31 cellular contexts compared by ENCODE assay signal in genomic region chr5:168337361-168337760, GRCh38. TPM values are rescaled to one million over a fixed set of nuclear protein-coding genes. Genes with fewer than 3 reads are reported as not detected.
"Had no signal": no experiment of that assay in that cellular context is flagged by ENCODE, and none has a peak within 500 bp of the region (broad histone marks: within the 10 kb centered on the region; RNA-seq: fewer than 3 reads in every experiment).

No MANE protein-coding gene starts in this region.

- H3K27ac Mint-ChIP-seq: activated B cell treated with CpG ODN at 0.5 μM for 24 hours; activated CD4-positive, alpha-beta memory T cell treated with anti-CD3 and anti-CD28 coated beads, Interleukin-2, amount 10 ng/mL, durations not matched to agents 7 days and 5 days; activated CD4-positive, alpha-beta T cell treated with anti-CD3 and anti-CD28 coated beads for 36 hours; activated CD4-positive, alpha-beta T cell treated with anti-CD3 and anti-CD28 coated beads, Interleukin-2, amount 10 ng/mL, durations not matched to agents 7 days and 5 days; activated naive CD4-positive, alpha-beta T cell treated with anti-CD3 and anti-CD28 coated beads, Interleukin-2, amount 10 ng/mL, durations not matched to agents 7 days and 5 days; activated naive CD4-positive, alpha-beta T cell treated with anti-CD3 and anti-CD28 coated beads, Interleukin-2, amount 50 U/mL, for 72 hours; activated naive CD8-positive, alpha-beta T cell treated with anti-CD3 and anti-CD28 coated beads, Interleukin-2, amount 10 ng/mL, durations not matched to agents 7 days and 5 days; activated T-cell treated with anti-CD3 and anti-CD28 coated beads, Interleukin-2, amount 50 U/mL, for 24 hours; activated T-cell treated with anti-CD3 and anti-CD28 coated beads, Interleukin-2, amount 50 U/mL, for 72 hours; T-helper 17 cell; T-helper 2 cell treated with Interferon-gamma antibody and Interleukin-4, amounts not matched to agents 5 μg/mL and 100 μg/mL, for 36 hours had no signal

- H3K36me3 Mint-ChIP-seq: activated naive CD4-positive, alpha-beta T cell treated with anti-CD3 and anti-CD28 coated beads, Interleukin-2, amount 10 ng/mL, durations not matched to agents 7 days and 5 days; activated naive CD4-positive, alpha-beta T cell treated with anti-CD3 and anti-CD28 coated beads, Interleukin-2, amount 50 U/mL, for 72 hours; activated naive CD8-positive, alpha-beta T cell treated with anti-CD3 and anti-CD28 coated beads, Interleukin-2, amount 10 ng/mL, durations not matched to agents 7 days and 5 days had no signal

- H3K4me3 ChIP-seq: ascending aorta, breast epithelium, cardiac muscle cell, colonic mucosa, esophagus squamous epithelium, gastroesophageal sphincter had no signal

- H3K4me1 Mint-ChIP-seq: activated B cell treated with CpG ODN at 0.5 μM for 24 hours; activated CD4-positive, alpha-beta memory T cell treated with anti-CD3 and anti-CD28 coated beads, Interleukin-2, amount 10 ng/mL, durations not matched to agents 7 days and 5 days; activated CD4-positive, alpha-beta T cell treated with anti-CD3 and anti-CD28 coated beads for 36 hours; activated CD4-positive, alpha-beta T cell treated with anti-CD3 and anti-CD28 coated beads, Interleukin-2, amount 10 ng/mL, durations not matched to agents 7 days and 5 days; activated naive CD4-positive, alpha-beta T cell treated with anti-CD3 and anti-CD28 coated beads, Interleukin-2, amount 10 ng/mL, durations not matched to agents 7 days and 5 days; activated naive CD8-positive, alpha-beta T cell treated with anti-CD3 and anti-CD28 coated beads, Interleukin-2, amount 10 ng/mL, durations not matched to agents 7 days and 5 days had no signal

- DNase-seq: activated B cell treated with CpG ODN at 0.5 μM for 24 hours; activated CD4-positive, alpha-beta memory T cell treated with anti-CD3 and anti-CD28 coated beads, Interleukin-2, amount 10 ng/mL, durations not matched to agents 7 days and 5 days; activated CD4-positive, alpha-beta T cell treated with anti-CD3 and anti-CD28 coated beads for 36 hours; activated CD4-positive, alpha-beta T cell treated with anti-CD3 and anti-CD28 coated beads, Interleukin-2, amount 10 ng/mL, durations not matched to agents 7 days and 5 days; activated CD4-positive, alpha-beta T cell treated with anti-CD3 and anti-CD28 coated beads, Interleukin-2, amount 50 U/mL, for 4 hours; activated CD8-positive, alpha-beta memory T cell treated with anti-CD3 and anti-CD28 coated beads, Interleukin-2, amount 50 U/mL, for 48 hours; activated gamma-delta T cell; activated naive CD4-positive, alpha-beta T cell; activated naive CD4-positive, alpha-beta T cell treated with anti-CD3 and anti-CD28 coated beads, Interleukin-2, amount 10 ng/mL, durations not matched to agents 7 days and 5 days; activated naive CD8-positive, alpha-beta T cell treated with anti-CD3 and anti-CD28 coated beads, Interleukin-2, amount 10 ng/mL, durations not matched to agents 7 days and 5 days; activated T-cell treated with anti-CD3 and anti-CD28 coated beads for 4 hours; activated T-cell treated with anti-CD3 and anti-CD28 coated beads, Interleukin-2, amount 50 U/mL, for 24 hours; activated T-cell treated with anti-CD3 and anti-CD28 coated beads, Interleukin-2, amount 50 U/mL, for 72 hours; central memory CD4-positive, alpha-beta T cell; cerebellar nuclear complex; colonic mucosa; effector CD8-positive, alpha-beta T cell; esophagus squamous epithelium; foreskin melanocyte; T-helper 1 cell; T-helper 17 cell; T1000 had no signal

- H3K4me1 ChIP-seq: ascending aorta, breast epithelium, colonic mucosa, esophagus squamous epithelium had no signal

- H3K27me3 ChIP-seq: ascending aorta, breast epithelium, cardiac muscle cell, colonic mucosa, esophagus squamous epithelium, gastroesophageal sphincter had no signal

- H3K36me3 ChIP-seq: ascending aorta, breast epithelium, cardiac muscle cell, colonic mucosa, esophagus squamous epithelium, gastroesophageal sphincter had no signal

- H3K9me3 Mint-ChIP-seq: activated CD4-positive, alpha-beta memory T cell treated with anti-CD3 and anti-CD28 coated beads, Interleukin-2, amount 10 ng/mL, durations not matched to agents 7 days and 5 days; activated CD4-positive, alpha-beta T cell treated with anti-CD3 and anti-CD28 coated beads, Interleukin-2, amount 10 ng/mL, durations not matched to agents 7 days and 5 days; activated naive CD4-positive, alpha-beta T cell treated with anti-CD3 and anti-CD28 coated beads, Interleukin-2, amount 10 ng/mL, durations not matched to agents 7 days and 5 days; activated naive CD4-positive, alpha-beta T cell treated with anti-CD3 and anti-CD28 coated beads, Interleukin-2, amount 50 U/mL, for 72 hours; activated naive CD8-positive, alpha-beta T cell treated with anti-CD3 and anti-CD28 coated beads, Interleukin-2, amount 10 ng/mL, durations not matched to agents 7 days and 5 days; T-helper 2 cell treated with Interferon-gamma antibody and Interleukin-4, amounts not matched to agents 5 μg/mL and 100 μg/mL, for 36 hours had no signal

- H3K9me3 ChIP-seq: ascending aorta, breast epithelium, colonic mucosa, esophagus squamous epithelium, gastroesophageal sphincter had no signal

- H3K27ac ChIP-seq: ascending aorta, breast epithelium, cardiac muscle cell, colonic mucosa, epithelial cell of prostate, esophagus squamous epithelium, gastroesophageal sphincter, VCaP had no signal

- H3K4me3 Mint-ChIP-seq: activated B cell treated with CpG ODN at 0.5 μM for 24 hours; activated CD4-positive, alpha-beta memory T cell treated with anti-CD3 and anti-CD28 coated beads, Interleukin-2, amount 10 ng/mL, durations not matched to agents 7 days and 5 days; activated CD4-positive, alpha-beta T cell treated with anti-CD3 and anti-CD28 coated beads for 36 hours; activated CD4-positive, alpha-beta T cell treated with anti-CD3 and anti-CD28 coated beads, Interleukin-2, amount 10 ng/mL, durations not matched to agents 7 days and 5 days; activated naive CD4-positive, alpha-beta T cell treated with anti-CD3 and anti-CD28 coated beads, Interleukin-2, amount 10 ng/mL, durations not matched to agents 7 days and 5 days; activated naive CD8-positive, alpha-beta T cell treated with anti-CD3 and anti-CD28 coated beads, Interleukin-2, amount 10 ng/mL, durations not matched to agents 7 days and 5 days; activated T-cell treated with anti-CD3 and anti-CD28 coated beads, Interleukin-2, amount 50 U/mL, for 24 hours; activated T-cell treated with anti-CD3 and anti-CD28 coated beads, Interleukin-2, amount 50 U/mL, for 72 hours; brain; T-helper 17 cell; T-helper 2 cell treated with Interferon-gamma antibody and Interleukin-4, amounts not matched to agents 5 μg/mL and 100 μg/mL, for 36 hours had no signal

- H3K27me3 Mint-ChIP-seq: brain, T-helper 17 cell had no signal

RNA-seq across cellular contexts. Expression of gene WWC1, which starts 45.9 kb away (rescaled TPM):
- total RNA-seq: activated CD4-positive, alpha-beta memory T cell treated with anti-CD3 and anti-CD28 coated beads, Interleukin-2, amount 10 ng/mL, durations not matched to agents 7 days and 5 days; ascending aorta had no signal
